Comparison of ENCODE assay signal across 1 cellular context in the genomic region with DNA sequence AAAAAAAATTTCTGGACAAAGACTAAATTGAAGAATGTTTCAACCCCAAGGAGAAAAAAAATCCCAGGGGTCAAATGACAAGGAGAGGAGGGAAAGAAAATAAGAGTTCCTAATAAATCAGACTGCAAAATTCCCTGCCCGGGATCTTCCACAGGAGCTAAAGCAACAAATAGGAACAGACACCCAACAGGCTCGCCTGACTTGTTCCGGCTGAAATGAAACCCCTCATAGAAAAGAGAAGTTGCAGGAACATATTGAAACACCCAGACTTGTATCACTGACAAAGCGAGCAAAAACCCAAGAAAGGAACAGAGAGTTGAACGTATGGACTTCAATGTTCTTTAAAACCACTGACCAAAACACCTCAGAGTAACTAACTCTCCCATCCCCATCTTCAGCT.
TF ChIP-seq lines count a peak whose summit lies in the region.

No MANE protein-coding gene starts in this region.

TF ChIP-seq in GM23338, 12 proteins besides CTCF, POLR2A, EP300 and RAD21 (continued from another document):
- TF ChIP-seq, protein P1, sequence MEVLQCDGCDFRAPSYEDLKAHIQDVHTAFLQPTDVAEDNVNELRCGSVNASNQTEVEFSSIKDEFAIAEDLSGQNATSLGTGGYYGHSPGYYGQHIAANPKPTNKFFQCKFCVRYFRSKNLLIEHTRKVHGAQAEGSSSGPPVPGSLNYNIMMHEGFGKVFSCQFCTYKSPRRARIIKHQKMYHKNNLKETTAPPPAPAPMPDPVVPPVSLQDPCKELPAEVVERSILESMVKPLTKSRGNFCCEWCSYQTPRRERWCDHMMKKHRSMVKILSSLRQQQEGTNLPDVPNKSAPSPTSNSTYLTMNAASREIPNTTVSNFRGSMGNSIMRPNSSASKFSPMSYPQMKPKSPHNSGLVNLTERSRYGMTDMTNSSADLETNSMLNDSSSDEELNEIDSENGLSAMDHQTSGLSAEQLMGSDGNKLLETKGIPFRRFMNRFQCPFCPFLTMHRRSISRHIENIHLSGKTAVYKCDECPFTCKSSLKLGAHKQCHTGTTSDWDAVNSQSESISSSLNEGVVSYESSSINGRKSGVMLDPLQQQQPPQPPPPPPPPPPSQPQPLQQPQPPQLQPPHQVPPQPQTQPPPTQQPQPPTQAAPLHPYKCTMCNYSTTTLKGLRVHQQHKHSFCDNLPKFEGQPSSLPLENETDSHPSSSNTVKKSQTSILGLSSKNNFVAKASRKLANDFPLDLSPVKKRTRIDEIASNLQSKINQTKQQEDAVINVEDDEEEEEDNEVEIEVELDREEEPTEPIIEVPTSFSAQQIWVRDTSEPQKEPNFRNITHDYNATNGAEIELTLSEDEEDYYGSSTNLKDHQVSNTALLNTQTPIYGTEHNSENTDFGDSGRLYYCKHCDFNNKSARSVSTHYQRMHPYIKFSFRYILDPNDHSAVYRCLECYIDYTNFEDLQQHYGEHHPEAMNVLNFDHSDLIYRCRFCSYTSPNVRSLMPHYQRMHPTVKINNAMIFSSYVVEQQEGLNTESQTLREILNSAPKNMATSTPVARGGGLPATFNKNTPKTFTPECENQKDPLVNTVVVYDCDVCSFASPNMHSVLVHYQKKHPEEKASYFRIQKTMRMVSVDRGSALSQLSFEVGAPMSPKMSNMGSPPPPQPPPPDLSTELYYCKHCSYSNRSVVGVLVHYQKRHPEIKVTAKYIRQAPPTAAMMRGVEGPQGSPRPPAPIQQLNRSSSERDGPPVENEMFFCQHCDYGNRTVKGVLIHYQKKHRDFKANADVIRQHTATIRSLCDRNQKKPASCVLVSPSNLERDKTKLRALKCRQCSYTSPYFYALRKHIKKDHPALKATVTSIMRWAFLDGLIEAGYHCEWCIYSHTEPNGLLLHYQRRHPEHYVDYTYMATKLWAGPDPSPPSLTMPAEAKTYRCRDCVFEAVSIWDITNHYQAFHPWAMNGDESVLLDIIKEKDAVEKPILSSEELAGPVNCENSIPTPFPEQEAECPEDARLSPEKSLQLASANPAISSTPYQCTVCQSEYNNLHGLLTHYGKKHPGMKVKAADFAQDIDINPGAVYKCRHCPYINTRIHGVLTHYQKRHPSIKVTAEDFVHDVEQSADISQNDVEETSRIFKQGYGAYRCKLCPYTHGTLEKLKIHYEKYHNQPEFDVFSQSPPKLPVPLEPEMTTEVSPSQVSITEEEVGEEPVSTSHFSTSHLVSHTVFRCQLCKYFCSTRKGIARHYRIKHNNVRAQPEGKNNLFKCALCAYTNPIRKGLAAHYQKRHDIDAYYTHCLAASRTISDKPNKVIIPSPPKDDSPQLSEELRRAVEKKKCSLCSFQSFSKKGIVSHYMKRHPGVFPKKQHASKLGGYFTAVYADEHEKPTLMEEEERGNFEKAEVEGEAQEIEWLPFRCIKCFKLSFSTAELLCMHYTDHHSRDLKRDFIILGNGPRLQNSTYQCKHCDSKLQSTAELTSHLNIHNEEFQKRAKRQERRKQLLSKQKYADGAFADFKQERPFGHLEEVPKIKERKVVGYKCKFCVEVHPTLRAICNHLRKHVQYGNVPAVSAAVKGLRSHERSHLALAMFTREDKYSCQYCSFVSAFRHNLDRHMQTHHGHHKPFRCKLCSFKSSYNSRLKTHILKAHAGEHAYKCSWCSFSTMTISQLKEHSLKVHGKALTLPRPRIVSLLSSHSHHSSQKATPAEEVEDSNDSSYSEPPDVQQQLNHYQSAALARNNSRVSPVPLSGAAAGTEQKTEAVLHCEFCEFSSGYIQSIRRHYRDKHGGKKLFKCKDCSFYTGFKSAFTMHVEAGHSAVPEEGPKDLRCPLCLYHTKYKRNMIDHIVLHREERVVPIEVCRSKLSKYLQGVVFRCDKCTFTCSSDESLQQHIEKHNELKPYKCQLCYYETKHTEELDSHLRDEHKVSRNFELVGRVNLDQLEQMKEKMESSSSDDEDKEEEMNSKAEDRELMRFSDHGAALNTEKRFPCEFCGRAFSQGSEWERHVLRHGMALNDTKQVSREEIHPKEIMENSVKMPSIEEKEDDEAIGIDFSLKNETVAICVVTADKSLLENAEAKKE (CRISPR knock-in tag; IDR thresholded peaks at IDR 0.05): no peak
- TF ChIP-seq, protein P2, sequence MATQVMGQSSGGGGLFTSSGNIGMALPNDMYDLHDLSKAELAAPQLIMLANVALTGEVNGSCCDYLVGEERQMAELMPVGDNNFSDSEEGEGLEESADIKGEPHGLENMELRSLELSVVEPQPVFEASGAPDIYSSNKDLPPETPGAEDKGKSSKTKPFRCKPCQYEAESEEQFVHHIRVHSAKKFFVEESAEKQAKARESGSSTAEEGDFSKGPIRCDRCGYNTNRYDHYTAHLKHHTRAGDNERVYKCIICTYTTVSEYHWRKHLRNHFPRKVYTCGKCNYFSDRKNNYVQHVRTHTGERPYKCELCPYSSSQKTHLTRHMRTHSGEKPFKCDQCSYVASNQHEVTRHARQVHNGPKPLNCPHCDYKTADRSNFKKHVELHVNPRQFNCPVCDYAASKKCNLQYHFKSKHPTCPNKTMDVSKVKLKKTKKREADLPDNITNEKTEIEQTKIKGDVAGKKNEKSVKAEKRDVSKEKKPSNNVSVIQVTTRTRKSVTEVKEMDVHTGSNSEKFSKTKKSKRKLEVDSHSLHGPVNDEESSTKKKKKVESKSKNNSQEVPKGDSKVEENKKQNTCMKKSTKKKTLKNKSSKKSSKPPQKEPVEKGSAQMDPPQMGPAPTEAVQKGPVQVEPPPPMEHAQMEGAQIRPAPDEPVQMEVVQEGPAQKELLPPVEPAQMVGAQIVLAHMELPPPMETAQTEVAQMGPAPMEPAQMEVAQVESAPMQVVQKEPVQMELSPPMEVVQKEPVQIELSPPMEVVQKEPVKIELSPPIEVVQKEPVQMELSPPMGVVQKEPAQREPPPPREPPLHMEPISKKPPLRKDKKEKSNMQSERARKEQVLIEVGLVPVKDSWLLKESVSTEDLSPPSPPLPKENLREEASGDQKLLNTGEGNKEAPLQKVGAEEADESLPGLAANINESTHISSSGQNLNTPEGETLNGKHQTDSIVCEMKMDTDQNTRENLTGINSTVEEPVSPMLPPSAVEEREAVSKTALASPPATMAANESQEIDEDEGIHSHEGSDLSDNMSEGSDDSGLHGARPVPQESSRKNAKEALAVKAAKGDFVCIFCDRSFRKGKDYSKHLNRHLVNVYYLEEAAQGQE (IDR thresholded peaks at IDR 0.05; ENCODE audit: unreplicated experiment): no peak
